ENCODE assay signal across 18 cellular contexts in genomic region chr6:39209908-39210307, GRCh38. TPM values are rescaled to one million over a fixed set of nuclear protein-coding genes. Genes with fewer than 3 reads are reported as not detected.
DNase-seq lines count a peak whose midpoint lies in the region; ATAC-seq, FAIRE-seq and TF ChIP-seq lines count a peak whose summit lies in the region.
"Had no signal": no experiment of that assay in that cellular context is flagged by ENCODE, and none has a peak within 500 bp of the region (broad histone marks: within the 10 kb centered on the region; RNA-seq: fewer than 3 reads in every experiment).

No MANE protein-coding gene starts in this region.

- DNase-seq in MV-4-11 (lab: John Stamatoyannopoulos, UW) (peak; percentile 27), H1 (ENCODE audit: low read depth in 1 of 2, low spot score in 2 of 2) (no peak), ovary (no peak)
- DNase-seq: activated naive CD4-positive, alpha-beta T cell treated with anti-CD3 and anti-CD28 coated beads, Interleukin-2, amount 10 ng/mL, durations not matched to agents 7 days and 5 days; DMS79; effector memory CD4-positive, alpha-beta T cell; natural killer cell; NCI-H1092; NCI-H2171 treated with DMSO at 0.1 percent for 48 hours; sigmoid colon; stimulated activated CD4-positive, alpha-beta T cell treated with anti-CD3 and anti-CD28 coated beads, Interleukin-4, amount 100 ng/mL, for 24 hours had no signal

- peaks cover 33 to 52% of the 10 kb centered on the region in 2 experiments for H4K20me1 ChIP-seq in H1 (replicated peaks in 1 of 2; ENCODE audit: control insufficient read depth in 1 of 2, insufficient read depth in 2 of 2, low read length in 2 of 2)

- FAIRE-seq in H1 (lab: Jason Lieb, UNC) = no peak
- FAIRE-seq: HTR-8/SVneo had no signal

- H2AK5ac ChIP-seq in H1 (ENCODE audit: low read depth, low read length) = peak overlapping the region; percentile 65; the same call in 1 of the 2 replicates

- CTCF ChIA-PET in H1 (lab: Charles Lee; ENCODE audit: partially characterized antibody) = interaction anchor here (1.1 to 72.8 kb wide), 4 partner anchors 5 to 86 kb away, joined by 3 to 1738 read pairs (median 836); partner anchors contain the start of genes KCNK17 and KCNK5

- peak overlapping the region; percentile 83; the same call in 1 of the 2 replicates for H3K18ac ChIP-seq in H1 (ENCODE audit: extremely low read depth, low read length)

- no peak for TF ChIP-seq RAD21 in H1 (IDR thresholded peaks at IDR 0.05 in 1 of 2, conservative IDR thresholded peaks at IDR 0.05 in 1 of 2; ENCODE audit: low read depth in 2 of 2, low read length in 2 of 2)

- H3K4me3 ChIP-seq in H1 (ENCODE audit: extremely low read depth in 1 of 4, insufficient read depth in 2 of 4, low read depth in 3 of 4, low read length in 4 of 4) (no peak overlapping the region), parathyroid adenoma (ENCODE audit: low read depth, low read length) (no peak overlapping the region), ovary (no peak overlapping the region)
- H3K4me3 ChIP-seq: sigmoid colon had no signal

- no peak overlapping the region for H4K5ac ChIP-seq in H1 (ENCODE audit: insufficient read length, low read depth, low read length)

- no peak overlapping the region for H3K23ac ChIP-seq in H1 (ENCODE audit: insufficient read length)

- H3K4me2 ChIP-seq in H1 (ENCODE audit: insufficient read depth in 1 of 2, low read depth in 2 of 2, low read length in 2 of 2) = peak overlapping the region in 1 of 2 experiments; percentile 46; a peak in 2 of 4 replicates
- H3K4me2 ChIP-seq in parathyroid adenoma (ENCODE audit: low read length) = no peak overlapping the region

- no peak overlapping the region for H2BK120ac ChIP-seq in H1 (replicated peaks; ENCODE audit: low read depth, low read length)

- peak overlapping the region; percentile 88 for H2BK12ac ChIP-seq in H1 (ENCODE audit: low read depth, low read length)

- H2BK15ac ChIP-seq in H1 (ENCODE audit: low read length) = peak overlapping the region; percentile 67; the same call in 1 of the 2 replicates

- H4K91ac ChIP-seq in H1 (replicated peaks; ENCODE audit: insufficient read length, low read length) = peak overlapping the region; percentile 5

- H3K9me3 ChIP-seq in H1 (ENCODE audit: insufficient read depth in 2 of 2, low read depth in 1 of 2, low read length in 1 of 2) (no peaks in the 10 kb centered on the region), parathyroid adenoma (ENCODE audit: control insufficient read depth, low read length) (no peaks in the 10 kb centered on the region), ovary (no peaks in the 10 kb centered on the region)
- H3K9me3 ChIP-seq: sigmoid colon had no signal

- no peak overlapping the region for H3K14ac ChIP-seq in H1 (ENCODE audit: insufficient read length)

- TF ChIP-seq CTCF in H1 (IDR thresholded peaks at IDR 0.05; ENCODE audit: control extremely low read depth in 1 of 3, insufficient read depth in 1 of 3, low read depth in 1 of 3, low read length in 3 of 3) (no peak), parathyroid adenoma (IDR thresholded peaks at IDR 0.05) (no peak), ovary (IDR thresholded peaks at IDR 0.05) (no peak)

- peak overlapping the region; percentile 69 for H2BK5ac ChIP-seq in H1 (ENCODE audit: low read depth, low read length)

- TF ChIP-seq POLR2A in H1 (IDR thresholded peaks at IDR 0.05; ENCODE audit: control extremely low read depth in 1 of 2, low read depth in 2 of 2, low read length in 2 of 2) = no peak
- no peak for TF ChIP-seq POLR2A in ovary (IDR thresholded peaks at IDR 0.05)

- intact Hi-C loops in ovary (cut with DNase I) = loop anchor here in 1 of 4 donors (10.0 kb wide), 1 partner anchor 105 kb away; no protein-coding TSS in a partner anchor

- H3K79me1 ChIP-seq in H1 (ENCODE audit: low read depth, low read length) = peaks cover 24% of the 10 kb centered on the region

- peaks cover 31 to 56% (median 41%) of the 10 kb centered on the region in 4 experiments for H3K4me1 ChIP-seq in H1 (replicated peaks in 1 of 4; ENCODE audit: control insufficient read depth in 3 of 4, insufficient read depth in 4 of 4, low read length in 3 of 4)
- peaks cover 56% of the 10 kb centered on the region for H3K4me1 ChIP-seq in parathyroid adenoma
- H3K4me1 ChIP-seq in ovary (ENCODE audit: insufficient read depth) = peaks cover 13% of the 10 kb centered on the region
- H3K4me1 ChIP-seq: sigmoid colon had no signal

- peak overlapping the region; percentile 5 for H3K4ac ChIP-seq in H1 (replicated peaks; ENCODE audit: insufficient read length, low read depth, low read length)

- POLR2A ChIA-PET in H1 (lab: Charles Lee; ENCODE audit: partially characterized antibody) = interaction anchor here (0.7 to 2.1 kb wide), 3 partner anchors 10 to 104 kb away, joined by 3 to 12 read pairs (median 6); partner anchors contain the start of gene KCNK17

- no peak overlapping the region for H3K27ac ChIP-seq in H1 (ENCODE audit: low read depth, low read length)
- H3K27ac ChIP-seq in parathyroid adenoma = peak overlapping the region; percentile 67
- H3K27ac ChIP-seq in ovary = no peak overlapping the region
- H3K27ac ChIP-seq: sigmoid colon had no signal

- ATAC-seq in GM19463 (IDR thresholded peaks at IDR 0.05; ENCODE audit: unreplicated experiment) (peak; percentile 34), HG03135 (IDR thresholded peaks at IDR 0.05; ENCODE audit: unreplicated experiment) (no peak), GM19328 (IDR thresholded peaks at IDR 0.05; ENCODE audit: unreplicated experiment) (no peak)
- ATAC-seq: natural killer cell had no signal

- H2BK20ac ChIP-seq in H1 (ENCODE audit: low read length) = 0 out of 2 replicates have a peak overlapping the region, but pooled peaks have one; percentile 48

- H3K36me3 ChIP-seq in H1 (ENCODE audit: control insufficient read depth in 2 of 4, insufficient read depth in 4 of 4, low read length in 3 of 4) (peaks cover 0 to 10% (median 1%) of the 10 kb centered on the region in 4 experiments; a peak in 2 of 8 replicates), parathyroid adenoma (ENCODE audit: control insufficient read depth, insufficient read depth, low read length) (no peaks in the 10 kb centered on the region), ovary (no peaks in the 10 kb centered on the region)
- H3K36me3 ChIP-seq: sigmoid colon had no signal

- H3K9ac ChIP-seq in H1 (replicated peaks in 1 of 4; ENCODE audit: extremely low read depth in 1 of 4, low read depth in 3 of 4, low read length in 3 of 4) (no peak overlapping the region), parathyroid adenoma (no peak overlapping the region)

- WGBS in H1 (ENCODE audit: extremely low coverage in 1 of 2, insufficient coverage in 1 of 2, insufficient read length in 1 of 2, insufficient replicate concordance in 2 of 2, low coverage in 1 of 2, low lambda C conversion rate in 2 of 2, missing lambda C conversion rate in 1 of 2), 2 experiments = 74% methylated on average over 6 of the region's 6 CpGs; no CpG with 5 or more reads in 1 of the 2 experiments
- WGBS in ovary, 3 donors = 41 to 49% (median 49%) methylated on average over 6 of the region's 6 CpGs

- H4K8ac ChIP-seq in H1 (ENCODE audit: extremely low read depth, insufficient read depth, low read length) = no peak overlapping the region

- H3K79me2 ChIP-seq in H1 (ENCODE audit: control insufficient read depth in 1 of 2, insufficient read depth in 2 of 2, low read length in 2 of 2) (peaks cover 9 to 97% of the 10 kb centered on the region in 2 experiments), parathyroid adenoma (no peaks in the 10 kb centered on the region)

- H3K23me2 ChIP-seq in H1 (ENCODE audit: low read depth, low read length) = no peaks in the 10 kb centered on the region

- H2AFZ ChIP-seq in H1 (ENCODE audit: low read length) = no peak overlapping the region
- peak overlapping the region; percentile 43 for H2AFZ ChIP-seq in parathyroid adenoma

- H3K27me3 ChIP-seq in H1 (replicated peaks in 1 of 4; ENCODE audit: control insufficient read depth in 3 of 4, extremely low read depth in 1 of 4, insufficient read depth in 3 of 4, low read length in 3 of 4) (no peaks in the 10 kb centered on the region), parathyroid adenoma (ENCODE audit: control insufficient read depth, insufficient read depth, low read length) (no peaks in the 10 kb centered on the region), ovary (no peaks in the 10 kb centered on the region)
- H3K27me3 ChIP-seq: sigmoid colon had no signal

- no peak overlapping the region for H3K56ac ChIP-seq in H1 (replicated peaks; ENCODE audit: insufficient read length, low read depth, low read length)

- no peak for TF ChIP-seq EP300 in H1 (IDR thresholded peaks at IDR 0.05; ENCODE audit: borderline replicate concordance in 1 of 2, low read depth in 2 of 2, low read length in 2 of 2)
- TF ChIP-seq EP300 in ovary (IDR thresholded peaks at IDR 0.05) = no peak

TF ChIP-seq in H1, 55 proteins besides CTCF, POLR2A, EP300 and RAD21 (continues in another document):
- no peak for TF ChIP-seq MAX (IDR thresholded peaks at IDR 0.05)
- no peak for TF ChIP-seq BRCA1 (IDR thresholded peaks at IDR 0.05; ENCODE audit: low read depth, low read length)
- TF ChIP-seq ZNF274 (IDR thresholded peaks at IDR 0.05; ENCODE audit: borderline replicate concordance, extremely low read depth, low read length) = no peak
- TF ChIP-seq EZH2 (IDR thresholded peaks at IDR 0.05; ENCODE audit: low read depth, low read length, severe bottlenecking) = no peak
- no peak for TF ChIP-seq TAF1 (IDR thresholded peaks at IDR 0.05; ENCODE audit: low read depth, low read length)
- no peak for TF ChIP-seq SIN3A (conservative IDR thresholded peaks at IDR 0.05 in 1 of 2, IDR thresholded peaks at IDR 0.05 in 1 of 2; ENCODE audit: low read depth in 1 of 2, low read length in 2 of 2)
- no peak for TF ChIP-seq SIX5 (IDR thresholded peaks at IDR 0.05; ENCODE audit: low read depth, low read length)
- no peak for TF ChIP-seq ASH2L (IDR thresholded peaks at IDR 0.05; ENCODE audit: low read length)
- TF ChIP-seq SAP30 (IDR thresholded peaks at IDR 0.05; ENCODE audit: insufficient read depth, insufficient replicate concordance, low read length) = no peak
- no peak for TF ChIP-seq TEAD4 (IDR thresholded peaks at IDR 0.05; ENCODE audit: low read depth, low read length)

RNA-seq across cellular contexts. Expression of gene KCNK5, which starts 19.4 kb away (rescaled TPM):
- total RNA-seq in H1 (2021; fragmentation: NEBNext Ultra II Directional; extraction: Animal tissue kit (Norgen Biotek cat#: 25700)) = 42.2 and 44.3 TPM in 2 replicates
- polyA plus RNA-seq in H1 (2011; rRNA removed) (20.9 and 29.7 TPM in 2 replicates), ovary (10 to 100 TPM in 1 of 2 donors, 1 to 10 TPM in 1; 1.9 to 15.2 TPM)
- polyA plus RNA-seq in H1 (2011; cell fraction: cytosol; rRNA removed) = 24.8 TPM
- polyA plus RNA-seq in H1 (2011; cell fraction: nucleus; rRNA removed) = 31.8 TPM
- polyA plus RNA-seq in H1 (2012, experiment 1 of 2) = 31.4 to 37.5 TPM (median 35.7 TPM) in 4 replicates
- polyA plus RNA-seq in H1 (2012, experiment 2 of 2) = 37.4 TPM
- polyA plus RNA-seq in H1 (2013, experiment 1 of 2) = 41.6 TPM
- 43.7 TPM for polyA plus RNA-seq in H1 (2013, experiment 2 of 2)
- polyA minus RNA-seq in H1 (2011; rRNA and poly(A)+ RNA removed) = 35.0 and 38.1 TPM in 2 replicates
- 28.0 TPM for polyA minus RNA-seq in H1 (2011; cell fraction: cytosol; rRNA and poly(A)+ RNA removed)
- 27.0 TPM for polyA minus RNA-seq in H1 (2011; cell fraction: nucleus; rRNA and poly(A)+ RNA removed)
- 1 to 10 TPM; 5.6 to 9.8 (median 7.9) TPM for total RNA-seq in ovary
- total RNA-seq: fibroblast of villous mesenchyme had no signal
- polyA plus RNA-seq: BJ had no signal
